Comparison of ENCODE assay signal across 13 cellular contexts in genomic region chr5:36950586-36951457, GRCh38.
DNase-seq lines count a peak whose midpoint lies in the region; ATAC-seq, FAIRE-seq and TF ChIP-seq lines count a peak whose summit lies in the region.
"Had no signal": no experiment of that assay in that cellular context is flagged by ENCODE, and none has a peak within 500 bp of the region (broad histone marks: within the 10 kb centered on the region; RNA-seq: fewer than 3 reads in every experiment).

No MANE protein-coding gene starts in this region.

- H3K4me1 ChIP-seq in ACC112 (ENCODE audit: control insufficient read depth, insufficient read depth, low read length, unreplicated experiment) (peaks cover 27% of the 10 kb centered on the region), adipocyte (ENCODE audit: control insufficient read depth, insufficient read depth, low read length) (peaks cover 56% of the 10 kb centered on the region), keratinocyte (ENCODE audit: control insufficient read depth, extremely low read depth, insufficient read depth, low read length) (peaks cover 45% of the 10 kb centered on the region)

- no peaks in the 10 kb centered on the region for H3K9me3 ChIP-seq in adipocyte (ENCODE audit: control insufficient read depth, low read length)
- no peaks in the 10 kb centered on the region for H3K9me3 ChIP-seq in keratinocyte (ENCODE audit: control insufficient read depth, low read depth, low read length)
- H3K9me3 ChIP-seq: BLaER1 treated with 17β-estradiol and CSF1 and Interleukin-3, amounts not matched to agents 10 nM and 100 nM had no signal

- H3K9ac ChIP-seq in adipocyte (ENCODE audit: low read length) = peak overlapping the region; percentile 45
- H3K9ac ChIP-seq in keratinocyte (ENCODE audit: control insufficient read depth, extremely low read depth, insufficient read depth, low read length) = no peak overlapping the region
- H3K9ac ChIP-seq: BLaER1 treated with 17β-estradiol and CSF1 and Interleukin-3, amounts not matched to agents 10 nM and 100 nM had no signal

- peak overlapping the region; percentile 58 for H3K27ac ChIP-seq in ACC112 (ENCODE audit: low read depth, low read length)
- H3K27ac ChIP-seq in keratinocyte (ENCODE audit: control insufficient read depth, insufficient read depth, low read length) = peak overlapping the region; percentile 67
- H3K27ac ChIP-seq: BLaER1 treated with 17β-estradiol and CSF1 and Interleukin-3, amounts not matched to agents 10 nM and 100 nM had no signal

- no peaks in the 10 kb centered on the region for H4K20me1 ChIP-seq in keratinocyte (ENCODE audit: control insufficient read depth, extremely low read depth, insufficient read depth, low read length)

- H3K4me3 ChIP-seq in ACC112 (ENCODE audit: low read depth, low read length) (peak overlapping the region; percentile 58), adipocyte (ENCODE audit: low read length) (peak overlapping the region; percentile 53), keratinocyte (ENCODE audit: control insufficient read depth in 2 of 3, extremely low read depth in 1 of 3, insufficient read depth in 2 of 3, low read depth in 1 of 3, low read length in 3 of 3) (peak overlapping the region in 2 of 3 experiments; percentile 44 to 52)
- H3K4me3 ChIP-seq: BLaER1 treated with 17β-estradiol and CSF1 and Interleukin-3, amounts not matched to agents 10 nM and 100 nM had no signal

- H3K27me3 ChIP-seq in ACC112 (ENCODE audit: insufficient read depth, low read length) (no peaks in the 10 kb centered on the region), adipocyte (replicated peaks; ENCODE audit: control insufficient read depth, insufficient read depth, low read length) (no peaks in the 10 kb centered on the region), keratinocyte (ENCODE audit: control insufficient read depth, extremely low read depth, insufficient read depth, low read length) (no peaks in the 10 kb centered on the region)
- H3K27me3 ChIP-seq: BLaER1 treated with 17β-estradiol and CSF1 and Interleukin-3, amounts not matched to agents 10 nM and 100 nM had no signal

- peak; percentile 95 for FAIRE-seq in keratinocyte (lab: Jason Lieb, UNC)

- H3K36me3 ChIP-seq in ACC112 (ENCODE audit: insufficient read depth, low read length) (no peaks in the 10 kb centered on the region), adipocyte (ENCODE audit: control insufficient read depth, insufficient read depth, low read length, severe bottlenecking) (no peaks in the 10 kb centered on the region), keratinocyte (ENCODE audit: control insufficient read depth in 2 of 2, extremely low read depth in 1 of 2, insufficient read depth in 2 of 2, low read length in 2 of 2) (no peaks in the 10 kb centered on the region)

- H3K9me1 ChIP-seq in keratinocyte (ENCODE audit: control insufficient read depth, extremely low read depth, insufficient read depth, low read length) = no peaks in the 10 kb centered on the region

- peak overlapping the region; percentile 86 for H3K4me2 ChIP-seq in keratinocyte (ENCODE audit: control insufficient read depth, extremely low read depth, insufficient read depth, low read depth, low read length)

- DNase-seq in HCEC 1CT (peak; percentile 86), adipocyte (ENCODE audit: low read depth) (peak; percentile 67), keratinocyte (ENCODE audit: low read depth, low spot score) (peak; percentile 26), NCI-H1105 (lab: John Stamatoyannopoulos, UW) (no peak), COLO668 (lab: John Stamatoyannopoulos, UW; ENCODE audit: unreplicated experiment) (no peak)
- no peak for DNase-seq in activated CD4-positive, alpha-beta T cell treated with anti-CD3 and anti-CD28 coated beads, Interleukin-2, amount 50 U/mL, for 48 hours
- DNase-seq: activated CD8-positive, alpha-beta memory T cell treated with anti-CD3 and anti-CD28 coated beads for 24 hours; glutamatergic neuron; KG1; NCI-H345 had no signal

- no peak overlapping the region for H2AFZ ChIP-seq in ACC112 (ENCODE audit: low read length, unreplicated experiment)
- H2AFZ ChIP-seq in keratinocyte (ENCODE audit: control insufficient read depth, low read length) = no peak overlapping the region

- no peak for TF ChIP-seq CTCF in keratinocyte (optimal IDR thresholded peaks at IDR 0.05 in 1 of 3, IDR thresholded peaks at IDR 0.05 in 1 of 3, conservative IDR thresholded peaks at IDR 0.05 in 1 of 3; ENCODE audit: extremely low read depth in 1 of 3, insufficient read depth in 2 of 3, low read length in 3 of 3)

- dilution Hi-C loops in keratinocyte (cut with MboI; ENCODE audit: extremely low pct_ligation_motif_present, low sequenced_read_pairs) = no loop called here

- ATAC-seq in GM18870 (IDR thresholded peaks at IDR 0.05; ENCODE audit: unreplicated experiment) = no peak

- H3K79me2 ChIP-seq in ACC112 (ENCODE audit: control insufficient read depth, insufficient read depth, low read length, unreplicated experiment) (peaks cover 62% of the 10 kb centered on the region), keratinocyte (ENCODE audit: control insufficient read depth, insufficient read depth, low read length) (peaks cover 74% of the 10 kb centered on the region)

Comparison
In these comparisons a context has a peak if more than half of its experiments do, and no peak if none do; other contexts are left out.
1. DNase-seq: peak in HCEC 1CT (single experiment), adipocyte (single experiment) and keratinocyte (single experiment); none in activated CD4-positive, alpha-beta T cell treated with anti-CD3 and anti-CD28 coated beads, Interleukin-2, amount 50 U/mL, for 48 hours (0 of 2), NCI-H1105 (single experiment) and COLO668 (single experiment).
2. Peak in every context shown above with its lines, with median percentiles within 50 percentile points of each other: H3K4me3 ChIP-seq.